Comparison of ENCODE assay signal across 9 cellular contexts in the genomic region with DNA sequence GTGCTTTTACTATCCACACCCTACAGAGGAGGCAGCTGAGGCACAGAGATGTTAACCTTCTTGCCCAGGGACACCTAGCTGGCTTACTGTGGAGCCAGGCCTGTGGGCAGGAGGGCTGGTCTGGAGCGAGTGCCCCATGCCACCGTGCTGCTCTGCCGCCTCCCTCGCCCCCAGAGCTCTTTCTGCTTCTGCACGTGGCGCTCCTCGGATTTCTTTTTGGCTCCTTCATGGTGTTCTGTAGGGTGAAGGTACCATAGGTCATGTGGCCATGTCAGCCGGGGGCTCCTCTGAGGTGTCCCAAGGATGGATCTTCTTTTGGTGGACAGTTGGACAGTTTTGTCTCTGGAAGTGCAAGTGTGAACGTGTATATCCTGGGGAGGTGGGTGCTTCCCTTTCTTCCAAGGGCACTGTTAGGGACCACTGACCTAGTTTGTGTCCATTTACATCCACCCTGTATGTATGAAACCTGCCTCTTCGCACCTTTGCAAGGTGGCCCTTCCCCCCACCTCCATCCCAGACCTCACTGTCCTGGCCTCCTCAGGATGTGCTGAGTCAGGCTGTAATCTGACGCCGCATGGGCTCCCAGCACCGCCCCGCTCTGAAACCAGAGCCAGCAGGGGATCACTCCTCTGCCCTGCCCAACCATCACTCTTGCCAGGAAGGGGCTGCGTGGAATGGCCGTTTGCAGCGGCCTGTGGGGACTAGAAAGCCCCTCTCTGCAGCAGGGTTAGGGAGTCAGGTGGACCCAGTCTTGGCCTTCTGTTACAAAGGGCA. TPM values are rescaled to one million over a fixed set of nuclear protein-coding genes. Genes with fewer than 3 reads are reported as not detected.
DNase-seq lines count a peak whose midpoint lies in the region; ATAC-seq and TF ChIP-seq lines count a peak whose summit lies in the region.
"Had no signal": no experiment of that assay in that cellular context is flagged by ENCODE, and none has a peak within 500 bp of the region (broad histone marks: within the 10 kb centered on the region; RNA-seq: fewer than 3 reads in every experiment).

No MANE protein-coding gene starts in this region.

- H3K36me3 ChIP-seq in thyroid gland = peaks cover 35 to 53% of the 10 kb centered on the region in 2 donors

- no peaks in the 10 kb centered on the region for H3K27me3 ChIP-seq in thyroid gland

- 70 to 81% methylated on average over 6 to 17 of the region's 17 CpGs for WGBS in thyroid gland, 2 donors

- H3K4me3 ChIP-seq in astrocyte of the cerebellum (ENCODE audit: low read depth, low read length) = no peak overlapping the region
- no peak overlapping the region for H3K4me3 ChIP-seq in thyroid gland (replicated peaks in 1 of 3)

- TF ChIP-seq POLR2A in thyroid gland (IDR thresholded peaks at IDR 0.05) = no peak

- in situ Hi-C loops in astrocyte of the cerebellum (cut with HindIII; ENCODE audit: low sequenced_read_pairs) = no loop called here

- DNase-seq in NCI-H2196 treated with DMSO at 0.1 percent for 48 hours (lab: John Stamatoyannopoulos, UW; ENCODE audit: unreplicated experiment) = peak; percentile 23
- no peak for DNase-seq in NCI-H2196 (lab: John Stamatoyannopoulos, UW; ENCODE audit: unreplicated experiment)
- DNase-seq in astrocyte of the cerebellum (ENCODE audit: low read depth) = peak; percentile 53
- DNase-seq in iPS-NIHi11 (ENCODE audit: low spot score) = peak; percentile 97
- DNase-seq in thyroid gland = peak; percentile 52 to 64
- DNase-seq in NCI-H82 (lab: John Stamatoyannopoulos, UW) = no peak

- peak overlapping the region in 2 of 3 donors; percentile 28 to 39 for H3K27ac ChIP-seq in thyroid gland
- H3K27ac ChIP-seq: HL-60 had no signal

- H3K9me3 ChIP-seq in thyroid gland = no peaks in the 10 kb centered on the region

- TF ChIP-seq CTCF in astrocyte of the cerebellum (IDR thresholded peaks at IDR 0.05; ENCODE audit: low read depth, low read length, missing control alignments) (no peak), thyroid gland (IDR thresholded peaks at IDR 0.05) (no peak)

- no peak for ATAC-seq in GM18909 (IDR thresholded peaks at IDR 0.05; ENCODE audit: poor library complexity, unreplicated experiment)
- ATAC-seq in GM19463 (IDR thresholded peaks at IDR 0.05; ENCODE audit: unreplicated experiment) = no peak

- intact Hi-C loops in thyroid gland (cut with DNase I) = loop anchor here (10.0 kb wide), 2 partner anchors 58 to 228 kb away; partner anchors contain the start of gene RANGAP1

- peaks cover 0 to 24% of the 10 kb centered on the region in 2 donors for H3K4me1 ChIP-seq in thyroid gland

RNA-seq across cellular contexts. Expression of gene POLR3H, which starts 31.7 kb away (rescaled TPM):
- total RNA-seq in thyroid gland = 10 to 100 TPM; 20.6 to 27.3 (median 25.3) TPM

RNA-seq across cellular contexts. Expression of gene ACO2, which starts 43.7 kb away (rescaled TPM):
- total RNA-seq in thyroid gland = 100 to 1,000 TPM in 3 of 4 donors, 10 to 100 TPM in 1; 81.3 to 205 (median 135) TPM

RNA-seq across cellular contexts. Expression of gene PHF5A, which starts 44.1 kb away (rescaled TPM):
- total RNA-seq in thyroid gland = 10 to 100 TPM; 22.4 to 58.3 (median 39.4) TPM

RNA-seq across cellular contexts. Expression of gene CSDC2, which starts 48.2 kb away (rescaled TPM):
- total RNA-seq in thyroid gland = 1 to 10 TPM in 2 of 4 donors, under 1 TPM in 2; 0.54 to 1.2 (median 0.97) TPM

Comparison
In these comparisons a context has a peak if more than half of its experiments do, and no peak if none do; other contexts are left out.
1. DNase-seq: peak in NCI-H2196 treated with DMSO at 0.1 percent for 48 hours (single experiment), astrocyte of the cerebellum (single experiment), iPS-NIHi11 (single experiment) and thyroid gland (2 of 2); none in NCI-H2196 (single experiment) and NCI-H82 (single experiment).